ENCODE assay signal across 25 cellular contexts in genomic region chr4:80740375-80740774, GRCh38.
A peak's percentile ranks its signal among the peaks of the same experiment; 100 is the strongest.
DNase-seq lines count a peak whose midpoint lies in the region; ATAC-seq and TF ChIP-seq lines count a peak whose summit lies in the region.
"Had no signal": no experiment of that assay in that cellular context is flagged by ENCODE, and none has a peak within 500 bp of the region (broad histone marks: within the 10 kb centered on the region; RNA-seq: fewer than 3 reads in every experiment).

No MANE protein-coding gene starts in this region.

- H3K36me3 ChIP-seq in RWPE2 (ENCODE audit: low read depth) (no peaks in the 10 kb centered on the region), mammary epithelial cell (ENCODE audit: insufficient read depth, low read length) (no peaks in the 10 kb centered on the region), prostate gland (no peaks in the 10 kb centered on the region)
- H3K36me3 ChIP-seq: BE2C, BLaER1 had no signal

- H3K4me1 ChIP-seq in RWPE2 (ENCODE audit: insufficient read depth, poor library complexity, severe bottlenecking) (no peaks in the 10 kb centered on the region), mammary epithelial cell (ENCODE audit: insufficient read depth, low read length) (no peaks in the 10 kb centered on the region), foreskin keratinocyte (no peaks in the 10 kb centered on the region), prostate gland (replicated peaks) (no peaks in the 10 kb centered on the region)
- H3K4me1 ChIP-seq: BE2C, BLaER1 had no signal

- dilution Hi-C loops in mammary epithelial cell (cut with HindIII; ENCODE audit: low sequenced_read_pairs): no loop called here

- peak; percentile 33; the same call in 1 of the 3 replicates for ATAC-seq in RWPE2 (ENCODE audit: low read depth)
- no peak for ATAC-seq in foreskin keratinocyte
- no peak for ATAC-seq in GM18511 (IDR thresholded peaks at IDR 0.05; ENCODE audit: unreplicated experiment)
- ATAC-seq: GM12878 had no signal

- no peak overlapping the region for H3K9ac ChIP-seq in mammary epithelial cell (ENCODE audit: insufficient read depth, low read length)
- H3K9ac ChIP-seq: BLaER1 had no signal

- BruUV-seq in mammary epithelial cell (replicated peaks; lab: Mats Ljungman, UMichigan): no TSS peak

- H3K4me3 ChIP-seq in RWPE2 (ENCODE audit: severe bottlenecking): no peak overlapping the region
- H3K4me3 ChIP-seq in mammary epithelial cell (replicated peaks in 1 of 3; ENCODE audit: insufficient read depth in 1 of 3, low read depth in 2 of 3, low read length in 3 of 3): no peak overlapping the region
- no peak overlapping the region for H3K4me3 ChIP-seq in epithelial cell of esophagus (ENCODE audit: low read length)
- H3K4me3 ChIP-seq in prostate gland: no peak overlapping the region
- H3K4me3 ChIP-seq: BLaER1, GM12878 had no signal

- in situ Hi-C loops in mammary epithelial cell (cut with MboI; ENCODE audit: low sequenced_read_pairs in 2 of 2): no loop called here

- no peak for TF ChIP-seq POLR2A in prostate gland (IDR thresholded peaks at IDR 0.05)

- no peak for TF ChIP-seq CTCF in RWPE2 (IDR thresholded peaks at IDR 0.05; ENCODE audit: poor library complexity, severe bottlenecking)
- no peak for TF ChIP-seq CTCF in mammary epithelial cell (conservative IDR thresholded peaks at IDR 0.05 in 1 of 2, IDR thresholded peaks at IDR 0.05 in 1 of 2; ENCODE audit: extremely low read depth in 1 of 2, insufficient read depth in 1 of 2, low read depth in 1 of 2, low read length in 2 of 2)
- no peak for TF ChIP-seq CTCF in epithelial cell of esophagus (IDR thresholded peaks at IDR 0.05; ENCODE audit: insufficient read depth, low read depth, low read length, missing control alignments)
- TF ChIP-seq CTCF in foreskin keratinocyte (conservative IDR thresholded peaks at IDR 0.05): no peak
- TF ChIP-seq CTCF in prostate gland (IDR thresholded peaks at IDR 0.05): no peak

- no peaks in the 10 kb centered on the region for H4K20me1 ChIP-seq in mammary epithelial cell (ENCODE audit: insufficient read depth, low read length)
- H4K20me1 ChIP-seq: BLaER1 had no signal

- H3K4me2 ChIP-seq in mammary epithelial cell (ENCODE audit: insufficient read depth, low read depth, low read length): no peak overlapping the region
- H3K4me2 ChIP-seq: BLaER1 had no signal

- intact Hi-C loops in mammary epithelial cell (cut with micrococcal nuclease) (no loop called here), prostate gland (cut with DNase I) (no loop called here)

- peaks cover 0 to 8% (median 3%) of the 10 kb centered on the region in 3 donors for H3K27me3 Mint-ChIP-seq in immature natural killer cell (ENCODE audit: low read depth in 3 of 3)
- H3K27me3 Mint-ChIP-seq: CD4-positive, CD25-positive, alpha-beta regulatory T cell had no signal

- H3K4me1 Mint-ChIP-seq in immature natural killer cell: no peaks in the 10 kb centered on the region
- H3K4me1 Mint-ChIP-seq: CD14-positive monocyte; CD4-positive, alpha-beta memory T cell; CD4-positive, CD25-positive, alpha-beta regulatory T cell; CD8-positive, alpha-beta memory T cell had no signal

- no peak overlapping the region for H3K27ac ChIP-seq in RWPE2 (ENCODE audit: poor library complexity, severe bottlenecking)
- H3K27ac ChIP-seq in mammary epithelial cell (ENCODE audit: insufficient read depth, low read depth, low read length): no peak overlapping the region
- no peak overlapping the region for H3K27ac ChIP-seq in foreskin keratinocyte
- no peak overlapping the region for H3K27ac ChIP-seq in prostate gland
- H3K27ac ChIP-seq: BLaER1 had no signal

- CTCF ChIA-PET in mammary epithelial cell (lab: Charles Lee; ENCODE audit: low non-redundant PET): no interaction called here

- WGBS in mammary epithelial cell (ENCODE audit: low coverage, missing lambda C conversion rate): 30% methylated on average over 2 of the region's 2 CpGs
- WGBS in prostate gland: 62% methylated on average over 2 of the region's 2 CpGs

- H3K27me3 ChIP-seq in RWPE2 (ENCODE audit: insufficient read depth, poor library complexity, severe bottlenecking) (no peaks in the 10 kb centered on the region), mammary epithelial cell (ENCODE audit: insufficient read depth, low read length) (no peaks in the 10 kb centered on the region), foreskin keratinocyte (peaks cover 4% of the 10 kb centered on the region), prostate gland (replicated peaks; ENCODE audit: insufficient read depth) (peaks cover 2% of the 10 kb centered on the region)
- H3K27me3 ChIP-seq: BE2C, BLaER1 had no signal

- H3K27ac Mint-ChIP-seq in immature natural killer cell: no peak overlapping the region
- H3K27ac Mint-ChIP-seq: CD14-positive monocyte; CD4-positive, CD25-positive, alpha-beta regulatory T cell; CD8-positive, alpha-beta memory T cell had no signal

- H3K4me3 Mint-ChIP-seq in immature natural killer cell: no peak overlapping the region
- H3K4me3 Mint-ChIP-seq: CD14-positive monocyte; CD4-positive, alpha-beta memory T cell; CD4-positive, CD25-positive, alpha-beta regulatory T cell; CD8-positive, alpha-beta memory T cell had no signal

- H3K9me3 ChIP-seq in RWPE2 (ENCODE audit: severe bottlenecking) (no peaks in the 10 kb centered on the region), mammary epithelial cell (replicated peaks; ENCODE audit: insufficient read depth, low read length) (no peaks in the 10 kb centered on the region), prostate gland (no peaks in the 10 kb centered on the region)
- H3K9me3 ChIP-seq: BE2C had no signal

- H2AFZ ChIP-seq in mammary epithelial cell (ENCODE audit: low read depth, low read length): peak overlapping the region; percentile 22

- no peak for DNase-seq in RWPE2 (ENCODE audit: low spot score)
- peak; percentile 62 for DNase-seq in mammary epithelial cell
- DNase-seq in epithelial cell of esophagus (ENCODE audit: low read depth): peak; percentile 78
- DNase-seq in foreskin keratinocyte: peak; percentile 52 to 71
- DNase-seq in immature natural killer cell: no peak
- DNase-seq in prostate gland (ENCODE audit: low spot score): no peak
- DNase-seq: 8988T; ACHN; BE2C; C1 segment of cervical spinal cord; CD4-positive, alpha-beta memory T cell; CD4-positive, CD25-positive, alpha-beta regulatory T cell; CD8-positive, alpha-beta memory T cell; COR-L47; DMS 273 treated with DMSO at 0.1 percent for 48 hours; DMS153; DMS53; DMS79; DND-41; EL; GDM1 had no signal

- H3K9me3 Mint-ChIP-seq in immature natural killer cell: peaks cover 6 to 32% (median 18%) of the 10 kb centered on the region in 6 donors

- peaks cover 0 to 6% (median 0%) of the 10 kb centered on the region in 3 donors for H3K36me3 Mint-ChIP-seq in immature natural killer cell
- H3K36me3 Mint-ChIP-seq: CD14-positive monocyte had no signal

- H3K79me2 ChIP-seq in mammary epithelial cell (ENCODE audit: insufficient read depth, low read length): no peaks in the 10 kb centered on the region

Comparison
In these comparisons a context has a peak if more than half of its experiments do, and no peak if none do; other contexts are left out.
1. DNase-seq: peak in mammary epithelial cell (single experiment), epithelial cell of esophagus (single experiment) and foreskin keratinocyte (2 of 2); none in RWPE2 (single experiment), immature natural killer cell (0 of 3) and prostate gland (single experiment).